ENCODE assay signal across 24 cellular contexts in genomic region chr11:10211470-10211869, GRCh38.
"Had no signal": no experiment of that assay in that cellular context is flagged by ENCODE, and none has a peak within 500 bp of the region (broad histone marks: within the 10 kb centered on the region; RNA-seq: fewer than 3 reads in every experiment).

No MANE protein-coding gene starts in this region.

- FAIRE-seq: TTC549 had no signal

- ATAC-seq: activated CD8-positive, alpha-beta T cell treated with anti-CD3 and anti-CD28 coated beads for 36 hours; Panc1 had no signal

- H3K4me2 ChIP-seq: SK-N-SH had no signal

- H3K9me3 ChIP-seq: ascending aorta, SJSA1, SK-N-SH had no signal

- H3K36me3 ChIP-seq: ascending aorta, cardiac muscle cell, SJSA1 had no signal

- H3K27me3 ChIP-seq: ascending aorta, cardiac muscle cell, SJSA1 had no signal

- DNase-seq: activated CD4-positive, alpha-beta T cell treated with anti-CD3 and anti-CD28 coated beads, Interleukin-2, amount 10 ng/mL, durations not matched to agents 24 days and 14 days; activated CD4-positive, alpha-beta T cell treated with anti-CD3 and anti-CD28 coated beads, Interleukin-2, amount 50 U/mL, for 4 hours; activated CD8-positive, alpha-beta T cell treated with anti-CD3 and anti-CD28 coated beads for 36 hours; activated gamma-delta T cell; activated naive CD4-positive, alpha-beta T cell treated with Interleukin-2 at 50 U/mL for 16 hours; activated naive CD8-positive, alpha-beta T cell treated with anti-CD3 and anti-CD28 coated beads, Interleukin-2, amount 10 ng/mL, durations not matched to agents 7 days and 5 days; activated T-cell treated with anti-CD3 and anti-CD28 coated beads, Interleukin-2, amount 50 U/mL, for 24 hours; amygdala; NCI-H1105; NCI-H1417 treated with DMSO at 0.1 percent for 48 hours; NCI-H1694 treated with DMSO at 0.1 percent for 48 hours; NCI-H2029; NCI-H2171; NCI-H510A; NCI-H526; NCI-H774; RPMI8226; SHP77 treated with DMSO at 0.1 percent for 48 hours; SK-N-SH had no signal

- H3K4me3 ChIP-seq: ascending aorta, cardiac muscle cell, SJSA1 had no signal

- H3K27ac ChIP-seq: ascending aorta, cardiac muscle cell, SJSA1 had no signal

- H3K4me1 ChIP-seq: ascending aorta, SJSA1 had no signal

- H3K9ac ChIP-seq: SK-N-SH had no signal

- H3K9me2 ChIP-seq: SK-N-SH had no signal
